In genomic region chrX:10146350-10146749, GRCh38 we compare ENCODE assay signal across 23 cellular contexts. TPM values are rescaled to one million over a fixed set of nuclear protein-coding genes. Genes with fewer than 3 reads are reported as not detected.
"Had no signal": no experiment of that assay in that cellular context is flagged by ENCODE, and none has a peak within 500 bp of the region (broad histone marks: within the 10 kb centered on the region; RNA-seq: fewer than 3 reads in every experiment).

No MANE protein-coding gene starts in this region.

- H3K4me3 ChIP-seq: spleen, thoracic aorta, vagina had no signal

- H3K36me3 ChIP-seq: thoracic aorta, vagina had no signal

- H3K27ac Mint-ChIP-seq: activated CD8-positive, alpha-beta T cell treated with anti-CD3 and anti-CD28 coated beads, Interleukin-2, amount 10 ng/mL, durations not matched to agents 7 days and 5 days; activated naive CD8-positive, alpha-beta T cell treated with anti-CD3 and anti-CD28 coated beads, Interleukin-2, amount 50 U/mL, for 24 hours; activated T-helper 1 cell treated with anti-CD3 and anti-CD28 coated beads, Interleukin-12 subunit alpha, Interleukin-12 subunit beta, Interleukin-2, Interleukin-4 antibody, amounts not matched to agents 30 ng/mL and 10 ng/mL and 1 ng/mL, durations not matched to agents 14 hours and 24 hours and 36 hours; memory B cell; nephron progenitor cell; T-helper 2 cell treated with Interferon-gamma antibody and Interleukin-4, amounts not matched to agents 5 μg/mL and 100 μg/mL, for 36 hours; type B pancreatic cell had no signal

- FAIRE-seq: endometrium, frontal cortex had no signal

- DNase-seq: activated CD4-positive, alpha-beta T cell treated with anti-CD3 and anti-CD28 coated beads for 1 hour; activated CD4-positive, alpha-beta T cell treated with anti-CD3 and anti-CD28 coated beads, Interleukin-2, amount 50 U/mL, for 1 hour; activated CD8-positive, alpha-beta T cell treated with anti-CD3 and anti-CD28 coated beads, Interleukin-2, amount 10 ng/mL, durations not matched to agents 7 days and 5 days; activated gamma-delta T cell; activated naive CD4-positive, alpha-beta T cell treated with anti-CD3 and anti-CD28 coated beads, Interleukin-2, amount 50 U/mL, for 16 hours; activated naive CD8-positive, alpha-beta T cell treated with anti-CD3 and anti-CD28 coated beads, Interleukin-2, amount 50 U/mL, for 24 hours; anterior cingulate cortex; hypothalamus; nephron progenitor cell; nucleus accumbens; retina; spleen; stimulated activated CD4-positive, alpha-beta T cell treated with anti-CD3 and anti-CD28 coated beads, Interleukin-4, amount 100 ng/mL, for 24 hours; stimulated activated naive CD4-positive, alpha-beta T cell treated with Interleukin-2 at 50 U/mL for 16 hours had no signal

- H3K27ac ChIP-seq: spleen, thoracic aorta, vagina had no signal

- H3K27me3 Mint-ChIP-seq: activated naive CD8-positive, alpha-beta T cell treated with anti-CD3 and anti-CD28 coated beads, Interleukin-2, amount 50 U/mL, for 24 hours; memory B cell; type B pancreatic cell had no signal

- H3K27me3 ChIP-seq: vagina had no signal

- H3K9me3 ChIP-seq: spleen, thoracic aorta, vagina had no signal

- H3K4me1 ChIP-seq: spleen, vagina had no signal

- H3K4me3 Mint-ChIP-seq: activated CD8-positive, alpha-beta T cell treated with anti-CD3 and anti-CD28 coated beads, Interleukin-2, amount 10 ng/mL, durations not matched to agents 7 days and 5 days; activated naive CD8-positive, alpha-beta T cell treated with anti-CD3 and anti-CD28 coated beads, Interleukin-2, amount 50 U/mL, for 24 hours; activated T-helper 1 cell treated with anti-CD3 and anti-CD28 coated beads, Interleukin-12 subunit alpha, Interleukin-12 subunit beta, Interleukin-2, Interleukin-4 antibody, amounts not matched to agents 30 ng/mL and 10 ng/mL and 1 ng/mL, durations not matched to agents 14 hours and 24 hours and 36 hours; brain; memory B cell; nephron progenitor cell; T-helper 2 cell treated with Interferon-gamma antibody and Interleukin-4, amounts not matched to agents 5 μg/mL and 100 μg/mL, for 36 hours; type B pancreatic cell had no signal

- H3K9me3 Mint-ChIP-seq: activated naive CD8-positive, alpha-beta T cell treated with anti-CD3 and anti-CD28 coated beads, Interleukin-2, amount 50 U/mL, for 24 hours; activated T-helper 1 cell treated with anti-CD3 and anti-CD28 coated beads, Interleukin-12 subunit alpha, Interleukin-12 subunit beta, Interleukin-2, Interleukin-4 antibody, amounts not matched to agents 30 ng/mL and 10 ng/mL and 1 ng/mL, durations not matched to agents 14 hours and 24 hours and 36 hours; T-helper 2 cell treated with Interferon-gamma antibody and Interleukin-4, amounts not matched to agents 5 μg/mL and 100 μg/mL, for 36 hours had no signal

- ATAC-seq: activated CD8-positive, alpha-beta T cell treated with anti-CD3 and anti-CD28 coated beads, Interleukin-2, amount 10 ng/mL, durations not matched to agents 7 days and 5 days; activated naive CD8-positive, alpha-beta T cell treated with anti-CD3 and anti-CD28 coated beads, Interleukin-2, amount 50 U/mL, for 24 hours had no signal

- H3K4me1 Mint-ChIP-seq: nephron progenitor cell had no signal

RNA-seq across cellular contexts. Expression of gene CLCN4, which starts 10.4 kb away (rescaled TPM):
- total RNA-seq: activated CD8-positive, alpha-beta T cell treated with anti-CD3 and anti-CD28 coated beads, Interleukin-2, amount 10 ng/mL, durations not matched to agents 7 days and 5 days; activated T-helper 1 cell treated with anti-CD3 and anti-CD28 coated beads, Interleukin-12 subunit alpha, Interleukin-12 subunit beta, Interleukin-2, Interleukin-4 antibody, amounts not matched to agents 30 ng/mL and 10 ng/mL and 1 ng/mL, durations not matched to agents 14 hours and 24 hours and 36 hours had no signal
